10 cellular contexts compared by ENCODE assay signal in genomic region chr9:111983484-111983908, GRCh38.
A peak's percentile ranks its signal among the peaks of the same experiment; 100 is the strongest.
DNase-seq lines count a peak whose midpoint lies in the region; ATAC-seq and TF ChIP-seq lines count a peak whose summit lies in the region.
"Had no signal": no experiment of that assay in that cellular context is flagged by ENCODE, and none has a peak within 500 bp of the region (broad histone marks: within the 10 kb centered on the region; RNA-seq: fewer than 3 reads in every experiment).

No MANE protein-coding gene starts in this region.

- CTCF ChIA-PET in T-cell (lab: Charles Lee) = no interaction called here
- CTCF ChIA-PET in WTC11 (lab: Charles Lee) = interaction anchor here (0.9 kb wide), 1 partner anchor 24 kb away, joined by 3 read pairs; no protein-coding TSS in a partner anchor

- H3K9me3 Mint-ChIP-seq in T-cell (no peaks in the 10 kb centered on the region), WTC11 (no peaks in the 10 kb centered on the region)

- POLR2A ChIA-PET in T-cell (lab: Charles Lee) (no interaction called here), WTC11 (lab: Charles Lee) (no interaction called here)

- peak; percentile 54 for ATAC-seq in GM19372 (IDR thresholded peaks at IDR 0.05; ENCODE audit: low read depth, unreplicated experiment)
- peak; percentile 76 for ATAC-seq in HG03064 (IDR thresholded peaks at IDR 0.05; ENCODE audit: low read depth, unreplicated experiment)
- ATAC-seq in T-cell (replicated peaks in 1 of 4) = peak in 3 of 4 experiments; percentile 32 to 59 (median 49)
- no peak for ATAC-seq in WTC11

- no peaks in the 10 kb centered on the region for H3K9me3 ChIP-seq in SJCRH30 (replicated peaks)
- H3K9me3 ChIP-seq: sigmoid colon, tibial artery had no signal

- H3K27me3 ChIP-seq in GM06990 (replicated peaks; ENCODE audit: control insufficient read depth, insufficient read depth, low read length) (no peaks in the 10 kb centered on the region), SJCRH30 (no peaks in the 10 kb centered on the region)
- H3K27me3 ChIP-seq: sigmoid colon, tibial artery had no signal

- peaks cover 0 to 3% of the 10 kb centered on the region in 2 donors for H3K27me3 Mint-ChIP-seq in T-cell
- no peaks in the 10 kb centered on the region for H3K27me3 Mint-ChIP-seq in WTC11 (ENCODE audit: low read depth)

- H3K36me3 ChIP-seq in GM06990 (ENCODE audit: control insufficient read depth, insufficient read depth, low read length) (no peaks in the 10 kb centered on the region), SJCRH30 (no peaks in the 10 kb centered on the region)
- H3K36me3 ChIP-seq: sigmoid colon, tibial artery had no signal

- H3K27ac ChIP-seq in SJCRH30 = no peak overlapping the region
- H3K27ac ChIP-seq: sigmoid colon, tibial artery had no signal

- H3K36me3 Mint-ChIP-seq in T-cell = no peaks in the 10 kb centered on the region
- H3K36me3 Mint-ChIP-seq in WTC11 = no peaks in the 10 kb centered on the region

- H3K4me3 Mint-ChIP-seq in T-cell (peak overlapping the region in 1 of 3 donors; percentile 13), WTC11 (no peak overlapping the region)

- H3K4me3 ChIP-seq in GM06990 (replicated peaks; ENCODE audit: low read depth, low read length) (no peak overlapping the region), SJCRH30 (no peak overlapping the region)
- H3K4me3 ChIP-seq: sigmoid colon, tibial artery had no signal

- DNase-seq in GM06990 (ENCODE audit: extremely low read depth, insufficient read length) (peak; percentile 82), T-cell (no peak), SHP77 treated with DMSO at 0.1 percent for 48 hours (lab: John Stamatoyannopoulos, UW) (no peak), WTC11 (ENCODE audit: low spot score) (no peak), SIG-M5 (lab: John Stamatoyannopoulos, UW) (no peak), SJCRH30 (no peak)
- DNase-seq: sigmoid colon had no signal

- peaks cover 38 to 45% (median 44%) of the 10 kb centered on the region in 3 donors for H3K4me1 Mint-ChIP-seq in T-cell
- H3K4me1 Mint-ChIP-seq in WTC11 = no peaks in the 10 kb centered on the region

- TF ChIP-seq CTCF in GM06990 (IDR thresholded peaks at IDR 0.05; ENCODE audit: insufficient read depth, low read length, poor library complexity, severe bottlenecking) (no peak), WTC11 (IDR thresholded peaks at IDR 0.05) (no peak)

- H3K4me1 ChIP-seq in SJCRH30 = peaks cover 4% of the 10 kb centered on the region; the same call in 1 of the 2 replicates

- H3K27ac Mint-ChIP-seq in T-cell (peak overlapping the region in 1 of 2 donors; percentile 45), WTC11 (no peak overlapping the region)

TF ChIP-seq in WTC11, 78 proteins besides CTCF, POLR2A, EP300 and RAD21:
- TF ChIP-seq ZNF263 (CRISPR knock-in tag; IDR thresholded peaks at IDR 0.05; ENCODE audit: low read depth) (no peak), FOXJ3 (CRISPR knock-in tag; IDR thresholded peaks at IDR 0.05; ENCODE audit: borderline replicate concordance) (no peak)
